1 cellular context compared by ENCODE assay signal in the genomic region with DNA sequence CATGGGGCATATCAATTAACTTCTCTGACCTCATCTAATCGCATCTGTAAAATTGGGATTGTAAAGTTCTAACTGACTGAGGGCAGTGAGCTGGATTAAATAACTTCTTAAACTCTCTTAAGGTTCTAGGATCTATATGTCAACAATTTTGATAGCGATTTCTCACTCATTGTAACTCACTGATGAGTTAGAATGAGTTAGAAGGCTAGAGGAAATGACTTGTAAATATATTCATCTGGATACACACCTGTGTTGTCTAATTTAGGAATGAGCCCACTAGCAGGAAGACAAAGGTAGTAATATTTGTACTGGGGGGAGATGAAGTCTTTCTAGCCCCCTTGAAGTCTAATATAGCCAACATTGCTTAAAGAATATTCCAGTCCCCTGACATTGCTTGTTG.
TF ChIP-seq lines count a peak whose summit lies in the region.

No MANE protein-coding gene starts in this region.

TF ChIP-seq in SK-N-SH, 30 proteins besides CTCF, POLR2A, EP300 and RAD21 (continued from another document):
- TF ChIP-seq, protein P1, sequence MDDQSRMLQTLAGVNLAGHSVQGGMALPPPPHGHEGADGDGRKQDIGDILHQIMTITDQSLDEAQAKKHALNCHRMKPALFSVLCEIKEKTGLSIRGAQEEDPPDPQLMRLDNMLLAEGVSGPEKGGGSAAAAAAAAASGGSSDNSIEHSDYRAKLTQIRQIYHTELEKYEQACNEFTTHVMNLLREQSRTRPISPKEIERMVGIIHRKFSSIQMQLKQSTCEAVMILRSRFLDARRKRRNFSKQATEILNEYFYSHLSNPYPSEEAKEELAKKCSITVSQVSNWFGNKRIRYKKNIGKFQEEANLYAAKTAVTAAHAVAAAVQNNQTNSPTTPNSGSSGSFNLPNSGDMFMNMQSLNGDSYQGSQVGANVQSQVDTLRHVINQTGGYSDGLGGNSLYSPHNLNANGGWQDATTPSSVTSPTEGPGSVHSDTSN (IDR thresholded peaks at IDR 0.05) = no peak
- TF ChIP-seq, protein P2, sequence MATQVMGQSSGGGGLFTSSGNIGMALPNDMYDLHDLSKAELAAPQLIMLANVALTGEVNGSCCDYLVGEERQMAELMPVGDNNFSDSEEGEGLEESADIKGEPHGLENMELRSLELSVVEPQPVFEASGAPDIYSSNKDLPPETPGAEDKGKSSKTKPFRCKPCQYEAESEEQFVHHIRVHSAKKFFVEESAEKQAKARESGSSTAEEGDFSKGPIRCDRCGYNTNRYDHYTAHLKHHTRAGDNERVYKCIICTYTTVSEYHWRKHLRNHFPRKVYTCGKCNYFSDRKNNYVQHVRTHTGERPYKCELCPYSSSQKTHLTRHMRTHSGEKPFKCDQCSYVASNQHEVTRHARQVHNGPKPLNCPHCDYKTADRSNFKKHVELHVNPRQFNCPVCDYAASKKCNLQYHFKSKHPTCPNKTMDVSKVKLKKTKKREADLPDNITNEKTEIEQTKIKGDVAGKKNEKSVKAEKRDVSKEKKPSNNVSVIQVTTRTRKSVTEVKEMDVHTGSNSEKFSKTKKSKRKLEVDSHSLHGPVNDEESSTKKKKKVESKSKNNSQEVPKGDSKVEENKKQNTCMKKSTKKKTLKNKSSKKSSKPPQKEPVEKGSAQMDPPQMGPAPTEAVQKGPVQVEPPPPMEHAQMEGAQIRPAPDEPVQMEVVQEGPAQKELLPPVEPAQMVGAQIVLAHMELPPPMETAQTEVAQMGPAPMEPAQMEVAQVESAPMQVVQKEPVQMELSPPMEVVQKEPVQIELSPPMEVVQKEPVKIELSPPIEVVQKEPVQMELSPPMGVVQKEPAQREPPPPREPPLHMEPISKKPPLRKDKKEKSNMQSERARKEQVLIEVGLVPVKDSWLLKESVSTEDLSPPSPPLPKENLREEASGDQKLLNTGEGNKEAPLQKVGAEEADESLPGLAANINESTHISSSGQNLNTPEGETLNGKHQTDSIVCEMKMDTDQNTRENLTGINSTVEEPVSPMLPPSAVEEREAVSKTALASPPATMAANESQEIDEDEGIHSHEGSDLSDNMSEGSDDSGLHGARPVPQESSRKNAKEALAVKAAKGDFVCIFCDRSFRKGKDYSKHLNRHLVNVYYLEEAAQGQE (IDR thresholded peaks at IDR 0.05; ENCODE audit: low read depth, low read length) = no peak
- TF ChIP-seq NRF1 (IDR thresholded peaks at IDR 0.05; ENCODE audit: low read depth, low read length) (no peak), TAF1 (IDR thresholded peaks at IDR 0.05; ENCODE audit: borderline replicate concordance, low read depth, low read length) (no peak), JUND (IDR thresholded peaks at IDR 0.05) (no peak), FOXJ3 (CRISPR knock-in tag; IDR thresholded peaks at IDR 0.05) (no peak), TCF12 (IDR thresholded peaks at IDR 0.05) (no peak)
- TF ChIP-seq, protein P3, sequence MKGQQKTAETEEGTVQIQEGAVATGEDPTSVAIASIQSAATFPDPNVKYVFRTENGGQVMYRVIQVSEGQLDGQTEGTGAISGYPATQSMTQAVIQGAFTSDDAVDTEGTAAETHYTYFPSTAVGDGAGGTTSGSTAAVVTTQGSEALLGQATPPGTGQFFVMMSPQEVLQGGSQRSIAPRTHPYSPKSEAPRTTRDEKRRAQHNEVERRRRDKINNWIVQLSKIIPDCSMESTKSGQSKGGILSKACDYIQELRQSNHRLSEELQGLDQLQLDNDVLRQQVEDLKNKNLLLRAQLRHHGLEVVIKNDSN (IDR thresholded peaks at IDR 0.05; ENCODE audit: borderline replicate concordance, low read depth) = no peak
TF ChIP-seq in SK-N-SH: peak in this region for 0.
